8 cellular contexts compared by ENCODE assay signal in the genomic region with DNA sequence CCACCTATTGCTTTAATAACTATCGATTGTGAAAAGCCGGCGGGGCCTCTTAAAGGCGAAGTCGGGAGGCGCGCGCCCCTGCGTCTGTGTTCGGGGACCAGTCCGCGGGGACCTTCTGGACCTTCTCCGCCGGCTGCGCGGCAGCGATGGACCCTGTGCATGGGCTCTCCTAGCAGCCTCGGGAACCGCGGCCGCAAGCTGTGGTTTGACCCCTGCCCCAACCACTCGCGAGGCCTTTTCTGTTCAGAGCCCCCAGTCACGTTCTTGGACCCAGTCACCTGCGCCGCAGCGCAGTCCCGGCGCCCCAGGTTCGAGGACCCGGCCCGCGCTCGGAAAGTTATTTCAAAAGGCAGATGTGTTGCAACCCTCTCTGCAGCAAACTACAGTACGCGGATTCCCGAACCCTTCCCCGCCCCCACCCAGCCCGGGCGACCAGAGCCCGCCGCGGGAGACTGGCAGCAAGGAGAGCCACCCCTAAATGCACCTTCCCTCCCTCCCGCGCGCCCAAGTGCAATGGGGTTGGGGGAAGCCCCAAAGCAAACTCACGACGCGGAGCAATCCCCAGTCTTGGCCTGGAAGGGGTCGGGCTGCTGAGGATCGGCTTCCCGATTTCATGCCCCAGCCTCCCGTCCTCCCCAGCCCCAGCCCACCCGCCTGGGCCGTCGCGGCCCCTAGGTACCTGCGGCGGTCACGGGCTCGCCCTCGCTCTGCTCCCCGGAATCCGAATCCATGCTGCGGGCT. TPM values are rescaled to one million over a fixed set of nuclear protein-coding genes. Genes with fewer than 3 reads are reported as not detected.
DNase-seq lines count a peak whose midpoint lies in the region; ATAC-seq, FAIRE-seq and TF ChIP-seq lines count a peak whose summit lies in the region.

No MANE protein-coding gene starts in this region.

- H3K14ac ChIP-seq in H1 (ENCODE audit: insufficient read length), result no peak overlapping the region

- no peaks in the 10 kb centered on the region for H3K79me2 ChIP-seq in H1 (ENCODE audit: control insufficient read depth in 1 of 2, insufficient read depth in 2 of 2, low read length in 2 of 2)

- FAIRE-seq in H1 (lab: Jason Lieb, UNC), result no peak

- no peak overlapping the region for H3K4ac ChIP-seq in H1 (replicated peaks; ENCODE audit: insufficient read length, low read depth, low read length)

- no peak overlapping the region for H2BK15ac ChIP-seq in H1 (ENCODE audit: low read length)

- POLR2A ChIA-PET in H1 (lab: Charles Lee; ENCODE audit: partially characterized antibody), result interaction anchor here (0.6 to 0.9 kb wide), 3 partner anchors 17 to 25 kb away, joined by 3 to 4 read pairs (median 4); no protein-coding TSS in a partner anchor

- no peak overlapping the region for H2BK20ac ChIP-seq in H1 (ENCODE audit: low read length)

- H2BK120ac ChIP-seq in H1 (replicated peaks; ENCODE audit: low read depth, low read length), result no peak overlapping the region

- H3K4me1 ChIP-seq in H1 (replicated peaks in 1 of 4; ENCODE audit: control insufficient read depth in 3 of 4, insufficient read depth in 4 of 4, low read length in 3 of 4) (peaks cover 0 to 3% (median 0%) of the 10 kb centered on the region in 4 experiments; a peak in 2 of 7 replicates), mucosa of stomach (ENCODE audit: control insufficient read depth, insufficient read depth, low read length) (peaks cover 6% of the 10 kb centered on the region)

- peak overlapping the region in 1 of 4 experiments; percentile 73; a peak in 1 of 7 replicates for H3K9ac ChIP-seq in H1 (replicated peaks in 1 of 4; ENCODE audit: extremely low read depth in 1 of 4, low read depth in 3 of 4, low read length in 3 of 4)
- peak overlapping the region; percentile 35 for H3K9ac ChIP-seq in mucosa of stomach (ENCODE audit: low read length)

- H3K79me1 ChIP-seq in H1 (ENCODE audit: low read depth, low read length), result no peaks in the 10 kb centered on the region

- no peak overlapping the region for H3K18ac ChIP-seq in H1 (ENCODE audit: extremely low read depth, low read length)

- no peak overlapping the region for H2BK5ac ChIP-seq in H1 (ENCODE audit: low read depth, low read length)

- H3K4me2 ChIP-seq in H1 (ENCODE audit: insufficient read depth in 1 of 2, low read depth in 2 of 2, low read length in 2 of 2), result peak overlapping the region; percentile 90 to 95

- peaks cover 0 to 4% of the 10 kb centered on the region in 2 experiments for H4K20me1 ChIP-seq in H1 (replicated peaks in 1 of 2; ENCODE audit: control insufficient read depth in 1 of 2, insufficient read depth in 2 of 2, low read length in 2 of 2)

- TF ChIP-seq CTCF in NB4 (IDR thresholded peaks at IDR 0.05; ENCODE audit: low read depth, low read length), result no peak
- no peak for TF ChIP-seq CTCF in H1 (IDR thresholded peaks at IDR 0.05; ENCODE audit: control extremely low read depth in 1 of 3, insufficient read depth in 1 of 3, low read depth in 1 of 3, low read length in 3 of 3)

- peaks cover 5% of the 10 kb centered on the region for H3K23me2 ChIP-seq in H1 (ENCODE audit: low read depth, low read length)

- no peak overlapping the region for H3K56ac ChIP-seq in H1 (replicated peaks; ENCODE audit: insufficient read length, low read depth, low read length)

- no peak for ATAC-seq in HG02981 (IDR thresholded peaks at IDR 0.05; ENCODE audit: unreplicated experiment)

- H4K5ac ChIP-seq in H1 (ENCODE audit: insufficient read length, low read depth, low read length), result no peak overlapping the region

- no peak overlapping the region for H2AFZ ChIP-seq in H1 (ENCODE audit: low read length)

- peak overlapping the region; percentile 44 for H3K4me3 ChIP-seq in NB4 (ENCODE audit: low read depth, low read length)
- H3K4me3 ChIP-seq in H1 (ENCODE audit: extremely low read depth in 1 of 4, insufficient read depth in 2 of 4, low read depth in 3 of 4, low read length in 4 of 4), result peak overlapping the region; percentile 49 to 69 (median 60)
- no peak overlapping the region for H3K4me3 ChIP-seq in mucosa of stomach (ENCODE audit: low read length)

- no peak overlapping the region for H4K91ac ChIP-seq in H1 (replicated peaks; ENCODE audit: insufficient read length, low read length)

- no peak overlapping the region for H2AK5ac ChIP-seq in H1 (ENCODE audit: low read depth, low read length)

- WGBS in H1 (ENCODE audit: extremely low coverage in 1 of 2, insufficient coverage in 1 of 2, insufficient read length in 1 of 2, insufficient replicate concordance in 2 of 2, low coverage in 1 of 2, low lambda C conversion rate in 2 of 2, missing lambda C conversion rate in 1 of 2), 2 experiments, result 4% methylated on average over 35 of the region's 65 CpGs; no CpG with 5 or more reads in 1 of the 2 experiments

- TF ChIP-seq RAD21 in H1 (IDR thresholded peaks at IDR 0.05 in 1 of 2, conservative IDR thresholded peaks at IDR 0.05 in 1 of 2; ENCODE audit: low read depth in 2 of 2, low read length in 2 of 2), result no peak

- H3K23ac ChIP-seq in H1 (ENCODE audit: insufficient read length), result no peak overlapping the region

- no peak overlapping the region for H3K27ac ChIP-seq in H1 (ENCODE audit: low read depth, low read length)

- DNase-seq in EH (ENCODE audit: low read depth) (peak; percentile 11), NB4 (ENCODE audit: low read depth) (peak; percentile 58), H1 (ENCODE audit: low read depth in 1 of 2, low spot score in 2 of 2) (peak in 1 of 2 experiments; percentile 64), HUDEP-2 (lab: John Stamatoyannopoulos, UW; ENCODE audit: unreplicated experiment in 76 of 76) (no peak), NCI-H2196 (lab: John Stamatoyannopoulos, UW; ENCODE audit: unreplicated experiment) (no peak)
- no peak for DNase-seq in stimulated activated CD4-positive, alpha-beta T cell treated with anti-CD3 and anti-CD28 coated beads, Interleukin-4, amount 100 ng/mL, for 1 hour

- no peak for TF ChIP-seq POLR2A in NB4 (IDR thresholded peaks at IDR 0.05; ENCODE audit: extremely low read depth, insufficient read length)
- TF ChIP-seq POLR2A in H1 (IDR thresholded peaks at IDR 0.05; ENCODE audit: control extremely low read depth in 1 of 2, low read depth in 2 of 2, low read length in 2 of 2), result no peak

- H3K36me3 ChIP-seq in H1 (ENCODE audit: control insufficient read depth in 2 of 4, insufficient read depth in 4 of 4, low read length in 3 of 4), result no peaks in the 10 kb centered on the region; a peak in 1 of 8 replicates
- no peaks in the 10 kb centered on the region for H3K36me3 ChIP-seq in mucosa of stomach (ENCODE audit: control insufficient read depth, insufficient read depth, low read length)

- H2BK12ac ChIP-seq in H1 (ENCODE audit: low read depth, low read length), result no peak overlapping the region

- peaks cover 16 to 48% (median 39%) of the 10 kb centered on the region in 4 experiments for H3K27me3 ChIP-seq in H1 (replicated peaks in 1 of 4; ENCODE audit: control insufficient read depth in 3 of 4, extremely low read depth in 1 of 4, insufficient read depth in 3 of 4, low read length in 3 of 4)
- H3K27me3 ChIP-seq in mucosa of stomach (ENCODE audit: control insufficient read depth, insufficient read depth, low read length), result peaks cover 46% of the 10 kb centered on the region

- peak overlapping the region; percentile 62 for H4K8ac ChIP-seq in H1 (ENCODE audit: extremely low read depth, insufficient read depth, low read length)

- CTCF ChIA-PET in H1 (lab: Charles Lee; ENCODE audit: partially characterized antibody), result no interaction called here

- H3K9me3 ChIP-seq in H1 (ENCODE audit: insufficient read depth in 2 of 2, low read depth in 1 of 2, low read length in 1 of 2) (no peaks in the 10 kb centered on the region), mucosa of stomach (ENCODE audit: control insufficient read depth, low read length) (no peaks in the 10 kb centered on the region)

- no peak for TF ChIP-seq EP300 in H1 (IDR thresholded peaks at IDR 0.05; ENCODE audit: borderline replicate concordance in 1 of 2, low read depth in 2 of 2, low read length in 2 of 2)

TF ChIP-seq in H1, 55 proteins besides CTCF, POLR2A, EP300 and RAD21:
- no peak for TF ChIP-seq BACH1 (IDR thresholded peaks at IDR 0.05; ENCODE audit: low read length)
- TF ChIP-seq EZH2 (IDR thresholded peaks at IDR 0.05; ENCODE audit: low read depth, low read length, severe bottlenecking), result peak; percentile 80
- peak; percentile 31 for TF ChIP-seq KDM4A (IDR thresholded peaks at IDR 0.05; ENCODE audit: low read depth, low read length, severe bottlenecking)
- peak; percentile 39; the same call in 1 of the 2 replicates for TF ChIP-seq CEBPB (IDR thresholded peaks at IDR 0.05; ENCODE audit: low read depth, low read length)
- TF ChIP-seq, protein P1, sequence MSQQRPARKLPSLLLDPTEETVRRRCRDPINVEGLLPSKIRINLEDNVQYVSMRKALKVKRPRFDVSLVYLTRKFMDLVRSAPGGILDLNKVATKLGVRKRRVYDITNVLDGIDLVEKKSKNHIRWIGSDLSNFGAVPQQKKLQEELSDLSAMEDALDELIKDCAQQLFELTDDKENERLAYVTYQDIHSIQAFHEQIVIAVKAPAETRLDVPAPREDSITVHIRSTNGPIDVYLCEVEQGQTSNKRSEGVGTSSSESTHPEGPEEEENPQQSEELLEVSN (IDR thresholded peaks at IDR 0.05), result peak; percentile 7; the same call in 1 of the 2 replicates
- TF ChIP-seq SUZ12 (IDR thresholded peaks at IDR 0.05; ENCODE audit: low read length), result peak; percentile 81
- TF ChIP-seq RBBP5 (IDR thresholded peaks at IDR 0.05; ENCODE audit: borderline replicate concordance, low read depth, low read length), result peak; percentile 46; the same call in 1 of the 2 replicates
- TF ChIP-seq, protein P2, sequence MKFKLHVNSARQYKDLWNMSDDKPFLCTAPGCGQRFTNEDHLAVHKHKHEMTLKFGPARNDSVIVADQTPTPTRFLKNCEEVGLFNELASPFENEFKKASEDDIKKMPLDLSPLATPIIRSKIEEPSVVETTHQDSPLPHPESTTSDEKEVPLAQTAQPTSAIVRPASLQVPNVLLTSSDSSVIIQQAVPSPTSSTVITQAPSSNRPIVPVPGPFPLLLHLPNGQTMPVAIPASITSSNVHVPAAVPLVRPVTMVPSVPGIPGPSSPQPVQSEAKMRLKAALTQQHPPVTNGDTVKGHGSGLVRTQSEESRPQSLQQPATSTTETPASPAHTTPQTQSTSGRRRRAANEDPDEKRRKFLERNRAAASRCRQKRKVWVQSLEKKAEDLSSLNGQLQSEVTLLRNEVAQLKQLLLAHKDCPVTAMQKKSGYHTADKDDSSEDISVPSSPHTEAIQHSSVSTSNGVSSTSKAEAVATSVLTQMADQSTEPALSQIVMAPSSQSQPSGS (IDR thresholded peaks at IDR 0.05; ENCODE audit: low read length), result no peak

RNA-seq across cellular contexts. Expression of a gene that starts 0.7 kb away (rescaled TPM):
- 0.27 and 0.67 TPM in 2 replicates for total RNA-seq in H1 (2021; fragmentation: NEBNext Ultra II Directional; extraction: Animal tissue kit (Norgen Biotek cat#: 25700))
- polyA plus RNA-seq in H1 (2011; rRNA removed), result 0.16 and 0.23 TPM in 2 replicates
- 0.21 TPM for polyA plus RNA-seq in H1 (2011; cell fraction: cytosol; rRNA removed)
- 0.16 TPM for polyA plus RNA-seq in H1 (2011; cell fraction: nucleus; rRNA removed)
- polyA plus RNA-seq in H1 (2012, experiment 1 of 2), result 0.34 to 0.62 TPM (median 0.47 TPM) in 4 replicates
- 0.62 TPM for polyA plus RNA-seq in H1 (2012, experiment 2 of 2)
- polyA plus RNA-seq in H1 (2013, experiment 1 of 2), result 0.18 TPM
- polyA plus RNA-seq in H1 (2013, experiment 2 of 2), result 0.22 TPM
- 0.19 and 0.68 TPM in 2 replicates for polyA minus RNA-seq in H1 (2011; rRNA and poly(A)+ RNA removed)
- not detected for polyA minus RNA-seq in H1 (2011; cell fraction: cytosol; rRNA and poly(A)+ RNA removed)
- not detected for polyA minus RNA-seq in H1 (2011; cell fraction: nucleus; rRNA and poly(A)+ RNA removed)

Comparison
In these comparisons a context has a peak if more than half of its experiments do, and no peak if none do; other contexts are left out.
1. DNase-seq: peak in EH (single experiment) and NB4 (single experiment); none in HUDEP-2 (0 of 76), NCI-H2196 (single experiment) and stimulated activated CD4-positive, alpha-beta T cell treated with anti-CD3 and anti-CD28 coated beads, Interleukin-4, amount 100 ng/mL, for 1 hour (single experiment).